ENCODE assay signal across 12 cellular contexts in the genomic region with DNA sequence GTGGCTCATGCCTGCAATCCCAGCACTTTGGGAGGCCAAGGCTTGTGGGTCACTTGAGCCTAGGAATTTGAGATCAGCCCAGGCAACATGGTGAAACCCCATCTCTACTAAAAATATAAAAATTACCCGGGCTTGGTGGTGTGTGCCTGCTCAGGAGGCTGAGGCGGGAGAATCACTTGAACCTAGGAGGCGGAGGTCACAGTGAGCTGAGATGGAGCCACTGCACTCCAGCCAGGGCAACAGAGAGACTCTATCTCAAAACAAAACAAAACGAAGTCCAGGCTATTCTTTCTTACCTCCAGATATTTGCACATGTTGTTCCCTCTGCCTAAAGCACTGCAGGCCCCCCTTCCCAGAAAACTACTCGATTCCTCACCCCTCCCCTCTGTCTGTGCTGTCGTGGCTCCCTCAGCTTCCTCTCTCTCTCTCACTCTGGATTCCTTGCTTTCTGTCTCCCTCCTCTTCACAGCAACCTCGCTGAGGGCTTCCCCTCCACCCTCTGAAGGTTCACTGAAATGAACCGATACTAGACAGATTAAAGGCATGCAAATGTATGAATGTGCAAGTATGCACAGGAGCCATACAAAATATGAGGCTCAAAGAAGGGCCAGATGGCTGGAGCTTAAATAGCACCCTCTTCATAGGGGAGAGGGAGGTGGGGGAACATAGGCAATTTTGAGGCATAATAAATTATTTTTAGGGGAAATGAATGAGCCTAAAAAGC. TPM values are rescaled to one million over a fixed set of nuclear protein-coding genes. Genes with fewer than 3 reads are reported as not detected.
DNase-seq lines count a peak whose midpoint lies in the region; ATAC-seq, FAIRE-seq and TF ChIP-seq lines count a peak whose summit lies in the region.
"Had no signal": no experiment of that assay in that cellular context is flagged by ENCODE, and none has a peak within 500 bp of the region (broad histone marks: within the 10 kb centered on the region; RNA-seq: fewer than 3 reads in every experiment).

No MANE protein-coding gene starts in this region.

- no peak overlapping the region for H3K4me3 ChIP-seq in SJCRH30
- no peak overlapping the region for H3K4me3 ChIP-seq in upper lobe of left lung
- H3K4me3 ChIP-seq: cardiac muscle cell had no signal

- FAIRE-seq in GM12891 (lab: Jason Lieb, UNC): peak; percentile 40

- H3K27ac ChIP-seq in SJCRH30 (peak overlapping the region; percentile 99), upper lobe of left lung (no peak overlapping the region)
- H3K27ac ChIP-seq: cardiac muscle cell had no signal

- TF ChIP-seq EP300 in upper lobe of left lung (IDR thresholded peaks at IDR 0.05): no peak

- WGBS in upper lobe of left lung, 2 donors: 41 to 50% methylated on average over 8 of the region's 8 CpGs

- H3K27me3 ChIP-seq in SJCRH30: no peaks in the 10 kb centered on the region
- H3K27me3 ChIP-seq in upper lobe of left lung: no peaks in the 10 kb centered on the region
- H3K27me3 ChIP-seq: cardiac muscle cell had no signal

- H3K9me3 ChIP-seq in SJCRH30 (replicated peaks): no peaks in the 10 kb centered on the region
- no peaks in the 10 kb centered on the region for H3K9me3 ChIP-seq in upper lobe of left lung

- intact Hi-C loops in left cardiac atrium (cut with DNase I): no loop called here

- TF ChIP-seq CTCF in upper lobe of left lung (IDR thresholded peaks at IDR 0.05): no peak

- H3K4me1 ChIP-seq in SJCRH30 (peaks cover 34% of the 10 kb centered on the region), upper lobe of left lung (peaks cover 0 to 18% (median 10%) of the 10 kb centered on the region in 4 donors)

- TF ChIP-seq POLR2A in GM12891 (IDR thresholded peaks at IDR 0.05; ENCODE audit: low read depth, low read length): no peak
- TF ChIP-seq POLR2A in upper lobe of left lung (IDR thresholded peaks at IDR 0.05): no peak

- ATAC-seq in GM19025 (IDR thresholded peaks at IDR 0.05; ENCODE audit: low read depth, unreplicated experiment): peak; percentile 89
- peak; percentile 86 for ATAC-seq in HG02884 (IDR thresholded peaks at IDR 0.05; ENCODE audit: unreplicated experiment)
- no peak for ATAC-seq in left cardiac atrium
- ATAC-seq in upper lobe of left lung (ENCODE audit: low FRiP score in 2 of 2): no peak

- no peaks in the 10 kb centered on the region for H3K36me3 ChIP-seq in SJCRH30
- H3K36me3 ChIP-seq in upper lobe of left lung: no peaks in the 10 kb centered on the region
- H3K36me3 ChIP-seq: cardiac muscle cell had no signal

- peak; percentile 48 for DNase-seq in GM12891 (ENCODE audit: insufficient read length, low spot score)
- no peak for DNase-seq in SJCRH30
- DNase-seq in SIG-M5 (lab: John Stamatoyannopoulos, UW): no peak
- no peak for DNase-seq in kidney glomerular epithelial cell (lab: John Stamatoyannopoulos, UW)
- no peak for DNase-seq in left cardiac atrium
- no peak for DNase-seq in upper lobe of left lung
- DNase-seq: activated CD4-positive, CD25-positive, alpha-beta regulatory T cell treated with anti-CD3 and anti-CD28 coated beads, Interleukin-2, amount 50 U/mL, for 72 hours; RPMI8226; substantia nigra had no signal

TF ChIP-seq in GM12891, 5 proteins besides CTCF, POLR2A, EP300 and RAD21:
- TF ChIP-seq POU2F2 (IDR thresholded peaks at IDR 0.05; ENCODE audit: low read depth, low read length): peak; percentile 89
- no peak for TF ChIP-seq SPI1 (IDR thresholded peaks at IDR 0.05; ENCODE audit: low read depth, low read length)

RNA-seq across cellular contexts. Expression of gene TMEM177, which starts 18.5 kb away (rescaled TPM):
- 9.4 TPM for polyA plus RNA-seq in GM12891 (2012; ENCODE audit: low read depth, missing spikeins)
- total RNA-seq in SJCRH30 (2014; rRNA removed; shearing (Covaris generic)): 32.6 and 34.6 TPM in 2 replicates
- total RNA-seq in left cardiac atrium (1 to 10 TPM; 8.6 to 9.3 TPM), upper lobe of left lung (1 to 10 TPM; 4.1 to 9.4 (median 6.0) TPM)

Comparison
In these comparisons a context has a peak if more than half of its experiments do, and no peak if none do; other contexts are left out.
1. ATAC-seq: peak in GM19025 (single experiment) and HG02884 (single experiment); none in left cardiac atrium (0 of 2) and upper lobe of left lung (0 of 2).